In genomic region chr5:72522607-72523006, GRCh38 we compare ENCODE assay signal across 21 cellular contexts. TPM values are rescaled to one million over a fixed set of nuclear protein-coding genes. Genes with fewer than 3 reads are reported as not detected.
DNase-seq lines count a peak whose midpoint lies in the region; ATAC-seq, FAIRE-seq and TF ChIP-seq lines count a peak whose summit lies in the region.
"Had no signal": no experiment of that assay in that cellular context is flagged by ENCODE, and none has a peak within 500 bp of the region (broad histone marks: within the 10 kb centered on the region; RNA-seq: fewer than 3 reads in every experiment).

No MANE protein-coding gene starts in this region.

- DNase-seq in GM12891 (ENCODE audit: insufficient read length, low spot score) = no peak
- DNase-seq in GM19239 (ENCODE audit: insufficient read length, low spot score) = no peak
- DNase-seq in GM12878 (ENCODE audit: low read depth, low spot score) = no peak
- no peak for DNase-seq in endodermal cell
- no peak for DNase-seq in globus pallidus (ENCODE audit: low spot score)
- DNase-seq: AML-193; Caco-2; Calu3; CD4-positive, alpha-beta T cell; CD8-positive, alpha-beta T cell; DMS79 treated with DMSO at 0.1 percent for 48 hours; GF-D8 had no signal

- H3K9me3 Mint-ChIP-seq in endodermal cell = peaks cover 7% of the 10 kb centered on the region

- H3K36me3 ChIP-seq in GM12878 (ENCODE audit: control insufficient read depth in 2 of 2, insufficient read depth in 2 of 2, low read length in 1 of 2) = no peaks in the 10 kb centered on the region
- no peaks in the 10 kb centered on the region for H3K36me3 ChIP-seq in endodermal cell (ENCODE audit: control insufficient read depth, insufficient read depth, low read length)
- H3K36me3 ChIP-seq: BLaER1 treated with 17β-estradiol and CSF1 and Interleukin-3, amounts not matched to agents 10 nM and 100 nM had no signal

- WGBS in GM12878 (ENCODE audit: insufficient coverage, insufficient replicate concordance, low lambda C conversion rate, missing lambda C conversion rate) = 100% methylated on average over 1 of the region's 1 CpG
- 100% methylated on average over 1 of the region's 1 CpG; no CpG with 5 or more reads in 1 of the 2 experiments for WGBS in endodermal cell (ENCODE audit: insufficient coverage in 1 of 2, insufficient read length in 1 of 2), 2 experiments

- in situ Hi-C loops in GM12878 (cut with MboI) = no loop called here

- TF ChIP-seq RAD21 in GM12878 (IDR thresholded peaks at IDR 0.05; ENCODE audit: insufficient read depth, low read depth, low read length) = no peak

- H3K27me3 ChIP-seq in GM12878 (replicated peaks in 1 of 2; ENCODE audit: control insufficient read depth in 2 of 2, insufficient read depth in 2 of 2, low read length in 1 of 2) (no peaks in the 10 kb centered on the region), endodermal cell (ENCODE audit: control insufficient read depth, insufficient read depth, low read length, poor library complexity, severe bottlenecking) (no peaks in the 10 kb centered on the region)
- H3K27me3 ChIP-seq: BLaER1 treated with 17β-estradiol and CSF1 and Interleukin-3, amounts not matched to agents 10 nM and 100 nM had no signal

- CTCF ChIA-PET in GM12878 (lab: Yijun Ruan, JAX) = interaction anchor here (0.7 to 10.2 kb wide), 15 partner anchors 9 to 740 kb away, joined by 3 to 323 read pairs (median 13); no protein-coding TSS in a partner anchor

- H4K20me1 ChIP-seq in GM12878 (ENCODE audit: control insufficient read depth, insufficient read depth) = no peaks in the 10 kb centered on the region
- H4K20me1 ChIP-seq: BLaER1 treated with 17β-estradiol and CSF1 and Interleukin-3, amounts not matched to agents 10 nM and 100 nM had no signal

- no peak overlapping the region for H3K27ac Mint-ChIP-seq in endodermal cell
- H3K27ac Mint-ChIP-seq: B cell; CD4-positive, alpha-beta T cell; CD8-positive, alpha-beta T cell had no signal

- H3K27ac ChIP-seq in GM12878 (ENCODE audit: control insufficient read depth, insufficient read depth) (no peak overlapping the region), endodermal cell (ENCODE audit: low read depth, low read length) (no peak overlapping the region)
- H3K27ac ChIP-seq: 22Rv1; A549; BLaER1 treated with 17β-estradiol and CSF1 and Interleukin-3, amounts not matched to agents 10 nM and 100 nM; C4-2B had no signal

- RAD21 ChIA-PET in GM12878 (lab: Charles Lee; ENCODE audit: unreplicated experiment) = interaction anchor here (1.0 to 7.4 kb wide), 14 partner anchors 15 to 214 kb away, joined by 3 to 159 read pairs (median 10); partner anchors contain the start of gene ZNF366

- no TSS peak for BruUV-seq in GM12878 (replicated peaks; lab: Mats Ljungman, UMichigan)

- no peak overlapping the region for H3K4me3 Mint-ChIP-seq in endodermal cell
- H3K4me3 Mint-ChIP-seq: B cell; CD4-positive, alpha-beta T cell; CD8-positive, alpha-beta T cell had no signal

- no peak overlapping the region for H2AFZ ChIP-seq in GM12878 (ENCODE audit: control insufficient read depth, low read depth, low read length)

- TF ChIP-seq CTCF in GM12878 (IDR thresholded peaks at IDR 0.05 in 2 of 3, conservative IDR thresholded peaks at IDR 0.05 in 1 of 3; ENCODE audit: control insufficient read depth in 2 of 3, extremely low read depth in 1 of 3, insufficient read depth in 1 of 3, low read depth in 3 of 3, low read length in 3 of 3) = no peak
- TF ChIP-seq CTCF in endodermal cell (conservative IDR thresholded peaks at IDR 0.05) = no peak

- no peaks in the 10 kb centered on the region for H3K79me2 ChIP-seq in GM12878 (ENCODE audit: control insufficient read depth, insufficient read depth, low read length)

- H3K4me1 ChIP-seq in GM12878 (ENCODE audit: control insufficient read depth, insufficient read depth, low read length) = peaks cover 10% of the 10 kb centered on the region
- no peaks in the 10 kb centered on the region for H3K4me1 ChIP-seq in endodermal cell (ENCODE audit: control insufficient read depth, insufficient read depth, low read length)
- H3K4me1 ChIP-seq: A549, Caco-2 had no signal

- SMC1A ChIA-PET in GM12878 (lab: Charles Lee; ENCODE audit: uncharacterized antibody, unreplicated experiment) = interaction anchor here (0.9 to 6.7 kb wide), 20 partner anchors 9 to 208 kb away, joined by 3 to 214 read pairs (median 21); partner anchors contain the start of gene ZNF366

- peaks cover 19% of the 10 kb centered on the region for H3K9me3 ChIP-seq in GM12878 (replicated peaks; ENCODE audit: control insufficient read depth, insufficient read depth, low read length)
- H3K9me3 ChIP-seq in endodermal cell (ENCODE audit: control insufficient read depth, low read length) = peaks cover 9% of the 10 kb centered on the region

- H3K4me3 ChIP-seq in GM12878 (no peak overlapping the region), endodermal cell (ENCODE audit: low read length) (no peak overlapping the region)
- H3K4me3 ChIP-seq: A549; BLaER1 treated with 17β-estradiol and CSF1 and Interleukin-3, amounts not matched to agents 10 nM and 100 nM had no signal

- POLR2A ChIA-PET in GM12878 (lab: Charles Lee) = no interaction called here

- no peak for ATAC-seq in GM12878
- ATAC-seq: A549; CD8-positive, alpha-beta T cell had no signal

- no peak overlapping the region for H3K9ac ChIP-seq in GM12878 (ENCODE audit: control insufficient read depth, insufficient read depth, low read length)
- H3K9ac ChIP-seq in endodermal cell (ENCODE audit: extremely low read depth, low read length, poor library complexity, severe bottlenecking) = no peak overlapping the region
- H3K9ac ChIP-seq: BLaER1 treated with 17β-estradiol and CSF1 and Interleukin-3, amounts not matched to agents 10 nM and 100 nM had no signal

- peaks cover 1% of the 10 kb centered on the region for H3K27me3 Mint-ChIP-seq in endodermal cell (ENCODE audit: insufficient read depth)
- H3K27me3 Mint-ChIP-seq: CD4-positive, alpha-beta T cell had no signal

- no peak overlapping the region for H3K4me2 ChIP-seq in GM12878 (ENCODE audit: control insufficient read depth, insufficient read depth)
- H3K4me2 ChIP-seq: A549; BLaER1 treated with 17β-estradiol and CSF1 and Interleukin-3, amounts not matched to agents 10 nM and 100 nM had no signal

- FAIRE-seq in GM12891 (lab: Jason Lieb, UNC) (peak; percentile 26), GM19239 (lab: Jason Lieb, UNC) (peak; percentile 33), GM12878 (lab: Jason Lieb, UNC) (peak; percentile 38)
- FAIRE-seq: A549, D721Med, GM18507 had no signal

- no peak for TF ChIP-seq POLR2A in GM12891 (IDR thresholded peaks at IDR 0.05; ENCODE audit: low read depth, low read length)
- TF ChIP-seq POLR2A in GM12878 (IDR thresholded peaks at IDR 0.05; ENCODE audit: low read depth, low read length) = no peak

- no peaks in the 10 kb centered on the region for H3K36me3 Mint-ChIP-seq in endodermal cell (ENCODE audit: low read depth)
- H3K36me3 Mint-ChIP-seq: CD8-positive, alpha-beta T cell had no signal

- H3K4me1 Mint-ChIP-seq in endodermal cell = no peaks in the 10 kb centered on the region

- no peak for TF ChIP-seq EP300 in GM12878 (IDR thresholded peaks at IDR 0.05; ENCODE audit: borderline replicate concordance in 1 of 2, control insufficient read depth in 1 of 2, low read depth in 2 of 2, low read length in 2 of 2)

- intact Hi-C loops in GM12878 (cut with micrococcal nuclease; ENCODE audit: unreplicated experiment) = no loop called here

TF ChIP-seq in GM12891, 5 proteins besides CTCF, POLR2A, EP300 and RAD21:
- TF ChIP-seq TAF1 (IDR thresholded peaks at IDR 0.05; ENCODE audit: low read depth, low read length) (no peak), POLR2AphosphoS5 (IDR thresholded peaks at IDR 0.05; ENCODE audit: low read depth, low read length) (no peak), SPI1 (IDR thresholded peaks at IDR 0.05; ENCODE audit: low read depth, low read length) (no peak), PAX5 (IDR thresholded peaks at IDR 0.05; ENCODE audit: insufficient read depth, low read length, severe bottlenecking) (no peak), POU2F2 (IDR thresholded peaks at IDR 0.05; ENCODE audit: low read depth, low read length) (no peak)

RNA-seq across cellular contexts. Expression of gene ZNF366, which starts 15.4 kb away (rescaled TPM):
- 0.22 TPM for polyA plus RNA-seq in GM12891 (2012; ENCODE audit: low read depth, missing spikeins)
- not detected in 2 replicates for total RNA-seq in GM12878 (2013; cell fraction: nucleolus; rRNA removed)
- total RNA-seq in GM12878 (2014; rRNA removed) (0.06 TPM in 1 of 2 replicates, not detected in the other), GM12878 (2014; rRNA removed; fragmentation: Illumina TruSeq; extraction: Trizol) (0.05 TPM in 1 of 2 replicates, not detected in the other), GM12878 (2021) (0.18 TPM in 1 of 2 replicates, not detected in the other), endodermal cell (not detected)
- polyA plus RNA-seq in GM12878 (2011; ENCODE audit: low read depth) = not detected
- polyA plus RNA-seq in GM12878 (2011; rRNA removed) (not detected in 2 replicates), GM12878 (2014; fragmentation: Illumina TruSeq; extraction: Trizol) (0.01 and 0.10 TPM in 2 replicates), GM12878 (2014; fragmentation: Nextera tagmentation; extraction: Ambion mirVana) (not detected), GM12878 (2014; rRNA removed) (0.03 TPM in 1 of 2 replicates, not detected in the other), GM12878 (2016; fragmentation: Nextera tagmentation; extraction: Ambion mirVana) (not detected)
- not detected in 2 replicates for polyA plus RNA-seq in GM12878 (2011; cell fraction: cytosol; rRNA removed)
- not detected in 2 replicates for polyA plus RNA-seq in GM12878 (2011; cell fraction: nucleus; rRNA removed)
- 0.04 and 0.08 TPM in 2 replicates for polyA plus RNA-seq in GM12878 (2012)
- polyA minus RNA-seq in GM12878 (2011; rRNA and poly(A)+ RNA removed) = not detected in 2 replicates
- not detected in 2 replicates for polyA minus RNA-seq in GM12878 (2011; cell fraction: cytosol; rRNA and poly(A)+ RNA removed)
- polyA minus RNA-seq in GM12878 (2011; cell fraction: nucleus; rRNA and poly(A)+ RNA removed) = not detected in 2 replicates
- polyA plus RNA-seq in endodermal cell (2013, experiment 1 of 2) = not detected
- not detected for polyA plus RNA-seq in endodermal cell (2013, experiment 2 of 2)
- total RNA-seq: A172; B cell; Caco-2; Calu3; CD8-positive, alpha-beta T cell had no signal
- polyA plus RNA-seq: A549, BJ had no signal
